ENCODE assay signal across 10 cellular contexts in the genomic region with DNA sequence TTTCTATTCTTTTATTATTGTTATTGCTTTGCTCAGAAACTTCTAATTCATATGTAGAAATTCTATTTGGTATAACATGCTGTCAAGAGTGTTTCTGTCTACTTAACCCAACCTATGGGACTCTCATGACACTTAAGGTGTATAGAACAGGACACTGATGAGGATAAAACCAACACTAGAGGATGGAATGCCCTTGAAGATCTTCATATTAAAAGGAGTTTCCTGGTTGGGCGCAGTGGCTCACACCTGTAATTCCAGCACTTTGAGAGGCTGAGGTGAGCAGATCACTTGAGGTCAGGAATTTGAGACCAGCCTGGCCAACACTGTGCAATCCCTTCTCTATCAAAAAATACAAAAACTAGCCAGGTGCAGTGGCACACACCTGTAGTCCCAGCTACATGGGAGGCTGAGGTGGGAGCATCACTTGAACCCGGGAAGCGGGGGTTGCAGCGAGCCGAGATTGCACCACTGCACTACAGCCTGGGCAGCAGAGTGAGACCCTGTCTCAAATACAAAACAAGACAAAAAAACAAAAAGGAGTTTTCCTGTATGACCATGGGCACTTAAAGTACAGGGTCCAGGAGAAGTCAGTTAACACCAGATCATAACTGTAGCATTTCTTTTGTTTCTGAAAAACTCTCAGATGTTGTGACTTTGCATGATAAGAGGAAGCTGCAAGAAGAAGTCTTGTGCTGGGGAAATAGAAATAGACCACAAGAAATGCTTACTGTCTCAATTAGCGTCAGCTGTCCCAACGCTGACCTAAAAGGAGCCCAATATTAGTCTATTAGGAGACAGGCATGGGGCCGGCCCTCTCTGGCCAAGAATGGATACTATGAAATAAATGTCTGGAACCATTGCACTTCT. TPM values are rescaled to one million over a fixed set of nuclear protein-coding genes. Genes with fewer than 3 reads are reported as not detected.
DNase-seq lines count a peak whose midpoint lies in the region; ATAC-seq and FAIRE-seq lines count a peak whose summit lies in the region.
"Had no signal": no experiment of that assay in that cellular context is flagged by ENCODE, and none has a peak within 500 bp of the region (broad histone marks: within the 10 kb centered on the region; RNA-seq: fewer than 3 reads in every experiment).

No MANE protein-coding gene starts in this region.

- POLR2A ChIA-PET in activated CD4-positive, alpha-beta T cell treated with anti-CD3 and anti-CD28 coated beads for 36 hours (lab: Charles Lee) = no interaction called here

- H3K27me3 ChIP-seq in H7 (ENCODE audit: control insufficient read depth, insufficient read depth, low read length) = no peaks in the 10 kb centered on the region

- no peaks in the 10 kb centered on the region for H3K36me3 Mint-ChIP-seq in activated CD4-positive, alpha-beta T cell treated with anti-CD3 and anti-CD28 coated beads for 36 hours (ENCODE audit: low read depth)

- H3K4me3 ChIP-seq in H7 (ENCODE audit: insufficient read depth, low read depth, low read length) = no peak overlapping the region

- peak; percentile 82 for FAIRE-seq in GM18507 (lab: Jason Lieb, UNC)

- no peaks in the 10 kb centered on the region for H3K27me3 Mint-ChIP-seq in activated CD4-positive, alpha-beta T cell treated with anti-CD3 and anti-CD28 coated beads for 36 hours

- no peak overlapping the region for H3K27ac Mint-ChIP-seq in activated CD4-positive, alpha-beta T cell treated with anti-CD3 and anti-CD28 coated beads for 36 hours

- no peaks in the 10 kb centered on the region for H3K9me3 Mint-ChIP-seq in activated CD4-positive, alpha-beta T cell treated with anti-CD3 and anti-CD28 coated beads for 36 hours (ENCODE audit: low read depth)

- no peaks in the 10 kb centered on the region for H3K4me1 Mint-ChIP-seq in activated CD4-positive, alpha-beta T cell treated with anti-CD3 and anti-CD28 coated beads for 36 hours

- intact Hi-C loops in activated CD4-positive, alpha-beta T cell treated with anti-CD3 and anti-CD28 coated beads for 36 hours (cut with DNase I, micrococcal nuclease) = no loop called here

- ATAC-seq in GM21515 (IDR thresholded peaks at IDR 0.05; ENCODE audit: unreplicated experiment) = peak; percentile 85
- peak; percentile 77 for ATAC-seq in HG03342 (IDR thresholded peaks at IDR 0.05; ENCODE audit: unreplicated experiment)
- ATAC-seq in activated CD4-positive, alpha-beta T cell treated with anti-CD3 and anti-CD28 coated beads for 36 hours = no peak
- ATAC-seq: Panc1 had no signal

- CTCF ChIA-PET in activated CD4-positive, alpha-beta T cell treated with anti-CD3 and anti-CD28 coated beads for 36 hours (lab: Charles Lee) = no interaction called here

- no peaks in the 10 kb centered on the region for H3K36me3 ChIP-seq in H7 (replicated peaks; ENCODE audit: control insufficient read depth, insufficient read depth, low read length)

- no peak overlapping the region for H3K4me3 Mint-ChIP-seq in activated CD4-positive, alpha-beta T cell treated with anti-CD3 and anti-CD28 coated beads for 36 hours

- DNase-seq in GM18507 (ENCODE audit: extremely low spot score, insufficient read length, low read depth) (no peak), germinal center (ENCODE audit: low spot score) (peak; percentile 18), H7 (no peak), NCI-H82 (lab: John Stamatoyannopoulos, UW) (no peak), GOT3 (lab: John Stamatoyannopoulos, UW) (no peak)
- DNase-seq in activated CD4-positive, alpha-beta T cell treated with anti-CD3 and anti-CD28 coated beads for 36 hours = no peak
- DNase-seq: activated CD8-positive, alpha-beta memory T cell treated with anti-CD3 and anti-CD28 coated beads, Interleukin-2, amount 50 U/mL, for 48 hours had no signal

RNA-seq across cellular contexts. Expression of a gene that starts 38.9 kb away (rescaled TPM):
- 34.0 and 44.3 TPM in 2 replicates for total RNA-seq in H7 (2014; rRNA removed; shearing (Covaris generic))
- total RNA-seq in activated CD4-positive, alpha-beta T cell treated with anti-CD3 and anti-CD28 coated beads for 36 hours = 10 to 100 TPM; 28.4 to 29.3 TPM
